In the genomic region with DNA sequence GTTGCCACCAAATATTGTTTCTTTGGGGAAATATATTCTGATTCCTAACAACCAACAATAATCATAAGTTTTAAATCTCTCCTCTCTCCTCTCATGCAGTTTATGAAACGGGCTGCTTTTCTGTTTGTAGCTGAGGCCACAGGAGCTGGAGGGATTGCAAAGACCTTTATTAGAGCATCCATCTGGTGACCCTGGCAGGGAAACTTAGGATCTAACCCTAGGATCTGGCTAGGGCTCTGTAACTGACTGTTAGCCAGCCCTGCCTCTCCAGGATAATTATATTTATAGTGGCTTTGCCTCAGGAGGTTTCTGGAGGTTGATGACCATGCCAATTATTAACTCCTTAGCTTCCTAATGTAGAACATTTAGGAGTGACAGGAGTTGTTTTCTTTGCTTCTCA, we compare ENCODE assay signal across 18 cellular contexts. TPM values are rescaled to one million over a fixed set of nuclear protein-coding genes. Genes with fewer than 3 reads are reported as not detected.
DNase-seq lines count a peak whose midpoint lies in the region; ATAC-seq, FAIRE-seq and TF ChIP-seq lines count a peak whose summit lies in the region.
"Had no signal": no experiment of that assay in that cellular context is flagged by ENCODE, and none has a peak within 500 bp of the region (broad histone marks: within the 10 kb centered on the region; RNA-seq: fewer than 3 reads in every experiment).

No MANE protein-coding gene starts in this region.

- H3K9me3 ChIP-seq in SK-N-SH, result no peaks in the 10 kb centered on the region
- H3K9me3 ChIP-seq in OCI-LY7 (ENCODE audit: low read length), result no peaks in the 10 kb centered on the region
- H3K9me3 ChIP-seq: SJCRH30 had no signal

- TF ChIP-seq CTCF in SK-N-SH (IDR thresholded peaks at IDR 0.05) (no peak), OCI-LY7 (conservative IDR thresholded peaks at IDR 0.05; ENCODE audit: low read length) (no peak), glutamatergic neuron (IDR thresholded peaks at IDR 0.05; ENCODE audit: partially characterized antibody, unreplicated experiment) (no peak)

- H3K27ac Mint-ChIP-seq in glutamatergic neuron (ENCODE audit: unreplicated experiment), result peak overlapping the region; percentile 40
- no peak overlapping the region for H3K27ac Mint-ChIP-seq in activated naive CD4-positive, alpha-beta T cell treated with anti-CD3 and anti-CD28 coated beads for 36 hours

- CTCF ChIA-PET in SK-N-SH (lab: Yijun Ruan, JAX), result interaction anchor here (0.6 to 2.6 kb wide), 2 partner anchors 18 to 269 kb away, joined by 3 to 9 read pairs; no protein-coding TSS in a partner anchor
- CTCF ChIA-PET in OCI-LY7 (lab: Charles Lee; ENCODE audit: unreplicated experiment), result no interaction called here
- CTCF ChIA-PET in activated naive CD4-positive, alpha-beta T cell treated with anti-CD3 and anti-CD28 coated beads for 36 hours (lab: Charles Lee), result no interaction called here

- BruUV-seq in OCI-LY7 (replicated peaks; lab: Mats Ljungman, UMichigan), result no TSS peak

- H3K27ac ChIP-seq in SK-N-SH (ENCODE audit: low read depth in 2 of 2, low read length in 1 of 2) (no peak overlapping the region; a peak in 1 of 4 replicates), OCI-LY7 (ENCODE audit: low read depth, low read length, poor library complexity, severe bottlenecking) (no peak overlapping the region)
- H3K27ac ChIP-seq: SJCRH30 had no signal

- H3K36me3 Mint-ChIP-seq in glutamatergic neuron (ENCODE audit: unreplicated experiment), result no peaks in the 10 kb centered on the region
- no peaks in the 10 kb centered on the region for H3K36me3 Mint-ChIP-seq in activated naive CD4-positive, alpha-beta T cell treated with anti-CD3 and anti-CD28 coated beads for 36 hours (ENCODE audit: low read depth)

- H3K36me3 ChIP-seq in SK-N-SH (replicated peaks in 1 of 2; ENCODE audit: control insufficient read depth in 1 of 2, insufficient read depth in 2 of 2, low read length in 1 of 2) (peaks cover 6 to 26% of the 10 kb centered on the region in 2 experiments), OCI-LY7 (ENCODE audit: insufficient read depth, low read length) (peaks cover 67% of the 10 kb centered on the region)
- H3K36me3 ChIP-seq: SJCRH30 had no signal

- 0 out of 2 replicates have a peak, but pooled peaks cover 3% of the 10 kb centered on the region for H3K79me2 ChIP-seq in SK-N-SH (ENCODE audit: insufficient read depth)
- peaks cover 59% of the 10 kb centered on the region for H3K79me2 ChIP-seq in OCI-LY7 (ENCODE audit: insufficient read depth, low read depth, low read length)

- H3K9me3 Mint-ChIP-seq in glutamatergic neuron (ENCODE audit: unreplicated experiment), result no peaks in the 10 kb centered on the region
- H3K9me3 Mint-ChIP-seq in activated naive CD4-positive, alpha-beta T cell treated with anti-CD3 and anti-CD28 coated beads for 36 hours, result no peaks in the 10 kb centered on the region

- H3K4me3 Mint-ChIP-seq in glutamatergic neuron (ENCODE audit: unreplicated experiment), result peak overlapping the region; percentile 67
- no peak overlapping the region for H3K4me3 Mint-ChIP-seq in activated naive CD4-positive, alpha-beta T cell treated with anti-CD3 and anti-CD28 coated beads for 36 hours
- H3K4me3 Mint-ChIP-seq: CD14-positive monocyte had no signal

- H2AFZ ChIP-seq in SK-N-SH (ENCODE audit: low read depth), result no peak overlapping the region
- no peak overlapping the region for H2AFZ ChIP-seq in OCI-LY7 (ENCODE audit: low read length)

- intact Hi-C loops in OCI-LY7 (cut with micrococcal nuclease; ENCODE audit: unreplicated experiment), result no loop called here
- intact Hi-C loops in activated naive CD4-positive, alpha-beta T cell treated with anti-CD3 and anti-CD28 coated beads for 36 hours (cut with micrococcal nuclease), result no loop called here

- no peaks in the 10 kb centered on the region for H3F3A ChIP-seq in SK-N-SH (replicated peaks; ENCODE audit: insufficient read depth)

- H3K27me3 ChIP-seq in SK-N-SH (ENCODE audit: insufficient read depth), result no peaks in the 10 kb centered on the region
- H3K27me3 ChIP-seq: SJCRH30 had no signal

- ATAC-seq in SK-N-SH treated with all-trans-retinoic acid at 6 μM for 48 hours, result peak; percentile 25; the same call in 2 of the 3 replicates

- peak; percentile 70 for FAIRE-seq in GM19239 (lab: Jason Lieb, UNC)

- no peak for TF ChIP-seq EP300 in SK-N-SH (IDR thresholded peaks at IDR 0.05; ENCODE audit: borderline replicate concordance in 1 of 2, low read depth in 1 of 2, low read length in 1 of 2)

- no peaks in the 10 kb centered on the region for H3K9me2 ChIP-seq in SK-N-SH
- H3K9me2 ChIP-seq in OCI-LY7 (ENCODE audit: insufficient read depth, low read length), result no peaks in the 10 kb centered on the region

- DNase-seq in SK-N-SH (no peak), GM19239 (ENCODE audit: insufficient read length, low spot score) (no peak), OCI-LY7 (ENCODE audit: low spot score) (no peak), glutamatergic neuron (no peak), Kasumi-1 (lab: John Stamatoyannopoulos, UW) (no peak), NCI-H748 treated with DMSO at 0.1 percent for 48 hours (lab: John Stamatoyannopoulos, UW) (no peak)
- no peak for DNase-seq in activated naive CD4-positive, alpha-beta T cell treated with anti-CD3 and anti-CD28 coated beads for 36 hours
- DNase-seq: DMS153, EL, H7, IMR-90, Karpas-422, MM.1S, NCI-H2171 treated with DMSO at 0.1 percent for 48 hours, OCI-M1, SJCRH30 had no signal

- WGBS in SK-N-SH (ENCODE audit: low lambda C conversion rate), result 64% methylated on average over 1 of the region's 1 CpG

- TF ChIP-seq RAD21 in SK-N-SH (IDR thresholded peaks at IDR 0.05; ENCODE audit: low read length), result no peak

- POLR2A ChIA-PET in SK-N-SH (lab: Yijun Ruan, JAX), result no interaction called here
- POLR2A ChIA-PET in OCI-LY7 (lab: Charles Lee), result interaction anchor here (1.5 to 1.8 kb wide), 3 partner anchors 8 to 50 kb away, joined by 3 to 8 read pairs (median 6); no protein-coding TSS in a partner anchor

- H4K20me1 ChIP-seq in SK-N-SH (ENCODE audit: insufficient read depth), result no peaks in the 10 kb centered on the region
- no peaks in the 10 kb centered on the region for H4K20me1 ChIP-seq in OCI-LY7 (ENCODE audit: insufficient read depth, low read length)

- H3K27me3 Mint-ChIP-seq in glutamatergic neuron (ENCODE audit: unreplicated experiment), result peaks cover 6% of the 10 kb centered on the region
- peaks cover 8% of the 10 kb centered on the region for H3K27me3 Mint-ChIP-seq in activated naive CD4-positive, alpha-beta T cell treated with anti-CD3 and anti-CD28 coated beads for 36 hours (ENCODE audit: low read depth)

- H3K9ac ChIP-seq in SK-N-SH, result no peak overlapping the region

- H3K4me3 ChIP-seq in SK-N-SH (ENCODE audit: low read depth in 2 of 2, low read length in 1 of 2), result no peak overlapping the region
- no peak overlapping the region for H3K4me3 ChIP-seq in OCI-LY7 (ENCODE audit: low read depth, low read length, poor library complexity, severe bottlenecking)
- H3K4me3 ChIP-seq: SJCRH30 had no signal

- H3K4me1 Mint-ChIP-seq in glutamatergic neuron (ENCODE audit: low read depth, unreplicated experiment), result peaks cover 36% of the 10 kb centered on the region
- H3K4me1 Mint-ChIP-seq in activated naive CD4-positive, alpha-beta T cell treated with anti-CD3 and anti-CD28 coated beads for 36 hours (ENCODE audit: low read depth), result no peaks in the 10 kb centered on the region

- H3K4me1 ChIP-seq in SK-N-SH (ENCODE audit: control insufficient read depth in 1 of 2, insufficient read depth in 2 of 2, low read depth in 1 of 2, low read length in 1 of 2) (peaks cover 13 to 33% of the 10 kb centered on the region in 2 experiments; a peak in 3 of 4 replicates), OCI-LY7 (ENCODE audit: insufficient read depth, low read length, poor library complexity, severe bottlenecking) (peaks cover 59% of the 10 kb centered on the region)

- H3K4me2 ChIP-seq in SK-N-SH (no peak overlapping the region), OCI-LY7 (ENCODE audit: low read length) (peak overlapping the region; percentile 33)

TF ChIP-seq in SK-N-SH treated with all-trans-retinoic acid at 6 μM for 48 hours, 23 proteins besides CTCF, POLR2A, EP300 and RAD21 (continues in another document):
- TF ChIP-seq ZNF70 (CRISPR knock-in tag; IDR thresholded peaks at IDR 0.05), result no peak
- no peak for TF ChIP-seq BACH2 (CRISPR knock-in tag; IDR thresholded peaks at IDR 0.05; ENCODE audit: borderline replicate concordance)
- TF ChIP-seq SNAI2 (CRISPR knock-in tag; IDR thresholded peaks at IDR 0.05), result no peak
- TF ChIP-seq ZNF565 (CRISPR knock-in tag; conservative IDR thresholded peaks at IDR 0.05; ENCODE audit: low read depth), result no peak
- no peak for TF ChIP-seq CSDC2 (CRISPR knock-in tag; IDR thresholded peaks at IDR 0.05)

TF ChIP-seq in SK-N-SH, 30 proteins besides CTCF, POLR2A, EP300 and RAD21:
- TF ChIP-seq ELF1 (IDR thresholded peaks at IDR 0.05), result no peak
- no peak for TF ChIP-seq YY1 (IDR thresholded peaks at IDR 0.05; ENCODE audit: low read depth)
- TF ChIP-seq, protein P1, sequence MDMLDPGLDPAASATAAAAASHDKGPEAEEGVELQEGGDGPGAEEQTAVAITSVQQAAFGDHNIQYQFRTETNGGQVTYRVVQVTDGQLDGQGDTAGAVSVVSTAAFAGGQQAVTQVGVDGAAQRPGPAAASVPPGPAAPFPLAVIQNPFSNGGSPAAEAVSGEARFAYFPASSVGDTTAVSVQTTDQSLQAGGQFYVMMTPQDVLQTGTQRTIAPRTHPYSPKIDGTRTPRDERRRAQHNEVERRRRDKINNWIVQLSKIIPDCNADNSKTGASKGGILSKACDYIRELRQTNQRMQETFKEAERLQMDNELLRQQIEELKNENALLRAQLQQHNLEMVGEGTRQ (IDR thresholded peaks at IDR 0.05; ENCODE audit: borderline replicate concordance, low read depth, low read length), result no peak

RNA-seq across cellular contexts. Expression of a gene that starts 57.0 kb away (rescaled TPM):
- polyA plus RNA-seq in SK-N-SH (2012; rRNA removed), result 46.0 and 58.2 TPM in 2 replicates
- polyA plus RNA-seq in SK-N-SH (2012; cell fraction: cytosol; rRNA removed), result 48.8 and 50.6 TPM in 2 replicates
- polyA plus RNA-seq in SK-N-SH (2012; cell fraction: nucleus; rRNA removed), result 51.5 and 55.6 TPM in 2 replicates
- 56.4 and 60.9 TPM in 2 replicates for total RNA-seq in OCI-LY7 (2014; rRNA removed; shearing (Covaris generic))
- total RNA-seq in OCI-LY7 (2022) (39.9 and 57.4 TPM in 2 replicates), glutamatergic neuron (ENCODE audit: unreplicated experiment) (57.5 TPM)
- total RNA-seq in activated naive CD4-positive, alpha-beta T cell treated with anti-CD3 and anti-CD28 coated beads for 36 hours, result under 1 TPM; 0.57 to 0.79 TPM

Comparison
In these comparisons a context has a peak if more than half of its experiments do, and no peak if none do; other contexts are left out.
1. RNA of a gene that starts 57.0 kb away (total RNA-seq): 39.9 to 60.9 TPM in OCI-LY7 and 57.5 TPM in glutamatergic neuron (single experiment); 0.57 to 0.79 TPM in activated naive CD4-positive, alpha-beta T cell treated with anti-CD3 and anti-CD28 coated beads for 36 hours; every median in the first group is over 10 times any median in the second.